In genomic region chr10:50067546-50068351, GRCh38 we compare ENCODE assay signal across 8 cellular contexts. TPM values are rescaled to one million over a fixed set of nuclear protein-coding genes. Genes with fewer than 3 reads are reported as not detected.
DNase-seq lines count a peak whose midpoint lies in the region; ATAC-seq and TF ChIP-seq lines count a peak whose summit lies in the region.
"Not testable (repeated sequence)": the region's sequence is repeated elsewhere in the genome, so short reads cannot be mapped to it uniquely, and the experiment has no call there.

WASHC2A (plus strand) TSS chr10:50067954; CDS start chr10:50068006, 52 bp downstream.

- H3K4me3 ChIP-seq in BE2C (ENCODE audit: low read depth, low read length): peak within 1 kb of the TSS; percentile 59

- DNase-seq in BE2C: peak; percentile 87
- DNase-seq in NCI-H69 (lab: John Stamatoyannopoulos, UW): peak; percentile 85
- DNase-seq in activated CD4-positive, alpha-beta T cell treated with anti-CD3 and anti-CD28 coated beads, Interleukin-2, amount 50 U/mL, for 1 hour: peak; percentile 86
- peak; percentile 67 for DNase-seq in dedifferentiated amniotic fluid mesenchymal stem cell (ENCODE audit: extremely low spot score)
- DNase-seq in left lobe of liver (ENCODE audit: low spot score): peak; percentile 85
- peak; percentile 87 to 94 for DNase-seq in stimulated activated CD4-positive, alpha-beta T cell treated with anti-CD3 and anti-CD28 coated beads, Interleukin-2, amount 100 ng/mL, for 24 hours

- not testable (repeated sequence) for H3K27me3 ChIP-seq in BE2C

- peak; percentile 89 for ATAC-seq in GM19324 (IDR thresholded peaks at IDR 0.05; ENCODE audit: low FRiP score, unreplicated experiment)
- peak; percentile 90 for ATAC-seq in HG03442 (IDR thresholded peaks at IDR 0.05; ENCODE audit: unreplicated experiment)
- peak; percentile 97 for ATAC-seq in left lobe of liver

- not testable (repeated sequence) for H3K36me3 ChIP-seq in BE2C

- not testable (repeated sequence) for H3K9me3 ChIP-seq in BE2C

- TF ChIP-seq CTCF in BE2C (IDR thresholded peaks at IDR 0.05; ENCODE audit: low read depth, low read length): not testable (repeated sequence)

- not testable (repeated sequence) for H3K4me1 ChIP-seq in BE2C

RNA-seq across cellular contexts. Expression of gene WASHC2A, which starts in this region (rescaled TPM):
- polyA plus RNA-seq in BE2C (2012; ENCODE audit: insufficient read depth, insufficient read length, low read depth): 6.3 TPM
- total RNA-seq in left lobe of liver: 10.6 TPM

Comparison
In these comparisons a context has a peak if more than half of its experiments do, and no peak if none do; other contexts are left out.
1. Peak in every context shown above with its lines: DNase-seq, ATAC-seq and H3K4me3 ChIP-seq.